Comparison of ENCODE assay signal across 9 cellular contexts in the genomic region with DNA sequence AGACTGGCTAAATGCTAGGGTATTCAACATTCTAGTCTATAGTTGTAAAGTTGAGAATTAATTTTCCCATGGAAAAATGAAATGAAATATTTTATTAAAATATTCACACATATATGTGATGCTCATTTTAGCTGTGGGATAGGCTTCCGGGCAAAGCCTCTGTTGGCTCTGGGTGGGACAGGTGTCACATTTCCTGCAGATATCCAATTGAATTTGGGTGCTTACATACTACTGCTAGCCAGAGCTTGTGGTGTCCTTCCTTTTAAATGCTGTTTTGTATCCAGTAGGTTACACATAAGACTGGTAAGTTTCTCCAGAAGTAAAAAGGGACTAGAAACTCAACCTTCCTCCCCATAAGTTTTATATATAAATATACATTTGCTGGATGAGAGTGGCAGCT.
"Had no signal": no experiment of that assay in that cellular context is flagged by ENCODE, and none has a peak within 500 bp of the region (broad histone marks: within the 10 kb centered on the region; RNA-seq: fewer than 3 reads in every experiment).

No MANE protein-coding gene starts in this region.

- H3K27ac Mint-ChIP-seq: activated CD8-positive, alpha-beta T cell treated with anti-CD3 and anti-CD28 coated beads for 36 hours had no signal

- H3K4me3 ChIP-seq: stomach, thoracic aorta had no signal

- DNase-seq: activated CD4-positive, alpha-beta T cell treated with anti-CD3 and anti-CD28 coated beads for 4 hours; activated CD8-positive, alpha-beta memory T cell treated with anti-CD3 and anti-CD28 coated beads, Interleukin-2, amount 50 U/mL, for 4 hours; activated CD8-positive, alpha-beta T cell treated with anti-CD3 and anti-CD28 coated beads for 36 hours; aorta; posterior cingulate gyrus; stomach; WERI-Rb-1 had no signal

- H3K9me3 ChIP-seq: neutrophil, stomach, thoracic aorta had no signal

- H3K27ac ChIP-seq: neutrophil, stomach, thoracic aorta, WERI-Rb-1 had no signal

- ATAC-seq: activated CD8-positive, alpha-beta T cell treated with anti-CD3 and anti-CD28 coated beads for 36 hours had no signal

- H3K36me3 ChIP-seq: neutrophil, stomach, thoracic aorta, WERI-Rb-1 had no signal

- H3K4me3 Mint-ChIP-seq: activated CD8-positive, alpha-beta T cell treated with anti-CD3 and anti-CD28 coated beads for 36 hours had no signal

- H3K4me1 ChIP-seq: stomach had no signal

- H3K27me3 ChIP-seq: neutrophil, stomach had no signal

- H3K9me3 Mint-ChIP-seq: activated CD8-positive, alpha-beta T cell treated with anti-CD3 and anti-CD28 coated beads for 36 hours had no signal
